In genomic region chr4:168318266-168318895, GRCh38 we compare ENCODE assay signal across 8 cellular contexts. TPM values are rescaled to one million over a fixed set of nuclear protein-coding genes. Genes with fewer than 3 reads are reported as not detected.
A peak's percentile ranks its signal among the peaks of the same experiment; 100 is the strongest.
DNase-seq lines count a peak whose midpoint lies in the region; ATAC-seq and TF ChIP-seq lines count a peak whose summit lies in the region.

Gene DDX60 (minus strand): TSS chr4:168318752. CDS start chr4:168311259, 7,493 bp downstream.

- no peaks in the 10 kb centered on the region for H3K9me3 ChIP-seq in mononuclear cell (ENCODE audit: low read depth, low read length)

- H3K27ac ChIP-seq in C4-2B = peak within 1 kb of the TSS; percentile 61

- H3K4me3 ChIP-seq in epithelial cell of esophagus (ENCODE audit: low read length) = peak within 1 kb of the TSS; percentile 78
- H3K4me3 ChIP-seq in mononuclear cell (ENCODE audit: low read length) = peak within 1 kb of the TSS; percentile 91

- peaks cover 14% of the 10 kb centered on the region for H3K4me1 ChIP-seq in mononuclear cell (ENCODE audit: insufficient read depth, low read length)

- DNase-seq in NK-92 (lab: John Stamatoyannopoulos, UW; ENCODE audit: unreplicated experiment) (peak; percentile 35), activated T-cell treated with anti-CD3 and anti-CD28 coated beads for 1 hour (ENCODE audit: low read depth) (peak; percentile 78), epithelial cell of esophagus (ENCODE audit: low read depth) (peak; percentile 76)
- peak; percentile 52 to 79 for DNase-seq in stimulated activated CD8-positive, alpha-beta memory T cell treated with anti-CD3 and anti-CD28 coated beads, Interleukin-4, amount 100 ng/mL, for 1 hour (ENCODE audit: low read depth in 2 of 2, low spot score in 1 of 2)

- TF ChIP-seq CTCF in C4-2B (conservative IDR thresholded peaks at IDR 0.05) (peak; percentile 43), epithelial cell of esophagus (IDR thresholded peaks at IDR 0.05; ENCODE audit: insufficient read depth, low read depth, low read length, missing control alignments) (peak; percentile 56)

- ATAC-seq in GM19324 (IDR thresholded peaks at IDR 0.05; ENCODE audit: low FRiP score, unreplicated experiment) = peak; percentile 98
- peak; percentile 98 for ATAC-seq in HG03469 (IDR thresholded peaks at IDR 0.05; ENCODE audit: unreplicated experiment)

- H3K27me3 ChIP-seq in mononuclear cell (ENCODE audit: insufficient read depth, low read length) = no peaks in the 10 kb centered on the region

RNA-seq across cellular contexts. Expression of gene DDX60, which starts in this region (rescaled TPM):
- total RNA-seq in mononuclear cell = 15.4 TPM

Comparison
In these comparisons a context has a peak if more than half of its experiments do, and no peak if none do; other contexts are left out.
1. Peak in every context shown above with its lines: DNase-seq, ATAC-seq, H3K4me3 ChIP-seq and H3K27ac ChIP-seq.